Comparison of ENCODE assay signal across 19 cellular contexts in the genomic region with DNA sequence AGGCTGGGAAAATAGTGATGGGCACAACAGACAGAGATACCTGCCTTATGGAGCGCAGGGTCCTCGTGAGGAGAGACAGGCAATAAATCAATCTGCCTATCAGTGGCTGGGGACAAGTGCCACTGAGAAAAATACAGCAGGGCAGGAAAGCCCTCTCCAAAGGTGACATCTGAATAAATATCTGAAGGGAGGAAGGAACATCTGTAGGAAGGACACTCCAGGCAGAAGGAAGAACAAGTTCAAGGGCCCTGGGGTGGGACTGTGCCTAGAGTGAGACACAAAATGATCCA. TPM values are rescaled to one million over a fixed set of nuclear protein-coding genes. Genes with fewer than 3 reads are reported as not detected.
DNase-seq lines count a peak whose midpoint lies in the region; ATAC-seq and TF ChIP-seq lines count a peak whose summit lies in the region.
"Had no signal": no experiment of that assay in that cellular context is flagged by ENCODE, and none has a peak within 500 bp of the region (broad histone marks: within the 10 kb centered on the region; RNA-seq: fewer than 3 reads in every experiment).

No MANE protein-coding gene starts in this region.

- peaks cover 13% of the 10 kb centered on the region for H4K20me1 ChIP-seq in smooth muscle cell (ENCODE audit: low read depth)

- H3K36me3 ChIP-seq in endodermal cell (ENCODE audit: control insufficient read depth, insufficient read depth, low read length): peaks cover 78% of the 10 kb centered on the region
- H3K36me3 ChIP-seq in smooth muscle cell (ENCODE audit: low read depth): no peaks in the 10 kb centered on the region

- peaks cover 18% of the 10 kb centered on the region for H3K79me2 ChIP-seq in smooth muscle cell (ENCODE audit: low read depth)

- ATAC-seq in GM21367 (IDR thresholded peaks at IDR 0.05; ENCODE audit: unreplicated experiment): no peak
- ATAC-seq: Panc1 had no signal

- intact Hi-C loops in head of caudate nucleus (cut with DNase I): no loop called here

- peaks cover 12% of the 10 kb centered on the region for H3F3A ChIP-seq in smooth muscle cell (ENCODE audit: low read depth)

- no peak overlapping the region for H3K4me2 ChIP-seq in smooth muscle cell

- H3K9me3 ChIP-seq in endodermal cell (ENCODE audit: control insufficient read depth, low read length) (no peaks in the 10 kb centered on the region), smooth muscle cell (replicated peaks; ENCODE audit: low read depth) (no peaks in the 10 kb centered on the region)
- H3K9me3 ChIP-seq: Caco-2, HAP-1 had no signal

- H3K27ac Mint-ChIP-seq in endodermal cell: peak overlapping the region; percentile 55
- H3K27ac Mint-ChIP-seq: CD4-positive, alpha-beta T cell; IgD-negative memory B cell had no signal

- CTCF ChIA-PET in HEK293T (lab: Yijun Ruan, JAX): no interaction called here

- H2AFZ ChIP-seq in smooth muscle cell (ENCODE audit: low read depth): no peak overlapping the region
- H2AFZ ChIP-seq: GM23248 had no signal

- no peak overlapping the region for H3K4me3 ChIP-seq in endodermal cell (ENCODE audit: low read length)
- no peak overlapping the region for H3K4me3 ChIP-seq in smooth muscle cell
- H3K4me3 ChIP-seq: GM23248, HAP-1 had no signal

- no peaks in the 10 kb centered on the region for H3K9me3 Mint-ChIP-seq in endodermal cell
- H3K9me3 Mint-ChIP-seq: CD4-positive, alpha-beta T cell; IgD-negative memory B cell had no signal

- H3K4me1 ChIP-seq in endodermal cell (ENCODE audit: control insufficient read depth, insufficient read depth, low read length): no peaks in the 10 kb centered on the region
- peaks cover 5% of the 10 kb centered on the region for H3K4me1 ChIP-seq in smooth muscle cell (ENCODE audit: low read depth)
- H3K4me1 ChIP-seq: HAP-1 had no signal

- no peak overlapping the region for H3K4me3 Mint-ChIP-seq in endodermal cell
- H3K4me3 Mint-ChIP-seq: CD4-positive, alpha-beta T cell; IgD-negative memory B cell had no signal

- no peaks in the 10 kb centered on the region for H3K27me3 Mint-ChIP-seq in endodermal cell (ENCODE audit: insufficient read depth)
- H3K27me3 Mint-ChIP-seq: CD4-positive, alpha-beta T cell; IgD-negative memory B cell had no signal

- no peak for TF ChIP-seq CTCF in endodermal cell (conservative IDR thresholded peaks at IDR 0.05)
- no peak for TF ChIP-seq CTCF in smooth muscle cell (IDR thresholded peaks at IDR 0.05; ENCODE audit: borderline replicate concordance, insufficient read depth, poor library complexity, severe bottlenecking)

- POLR2A ChIA-PET in HEK293T (lab: Yijun Ruan, JAX): no interaction called here

- no peak overlapping the region for H3K9ac ChIP-seq in endodermal cell (ENCODE audit: extremely low read depth, low read length, poor library complexity, severe bottlenecking)
- no peak overlapping the region for H3K9ac ChIP-seq in smooth muscle cell (ENCODE audit: low read depth)
- H3K9ac ChIP-seq: GM23248 had no signal

- DNase-seq in HEK293T (ENCODE audit: extremely low spot score) (no peak), endodermal cell (no peak), smooth muscle cell (lab: John Stamatoyannopoulos, UW; ENCODE audit: unreplicated experiment) (no peak), head of caudate nucleus (no peak)
- DNase-seq in stimulated activated CD4-positive, alpha-beta T cell treated with anti-CD3 and anti-CD28 coated beads, Interleukin-2, amount 100 ng/mL, for 48 hours: no peak
- DNase-seq: Caco-2; CD4-positive, alpha-beta T cell; GM23248; MM.1S; NCI-H1092; NCI-H146; NCI-H2029 treated with DMSO at 0.1 percent for 48 hours; NCI-H2171; NCI-H526 had no signal

- H3K27ac ChIP-seq in angular gyrus (ENCODE audit: low read depth, low read length): peak overlapping the region; percentile 29
- no peak overlapping the region for H3K27ac ChIP-seq in endodermal cell (ENCODE audit: low read depth, low read length)
- peak overlapping the region; percentile 16 for H3K27ac ChIP-seq in smooth muscle cell (ENCODE audit: low read depth)
- H3K27ac ChIP-seq: GM23248 had no signal

- 95 to 96% methylated on average over 2 of the region's 2 CpGs for WGBS in endodermal cell (ENCODE audit: insufficient coverage in 1 of 2, insufficient read length in 1 of 2), 2 experiments
- 80% methylated on average over 2 of the region's 2 CpGs for WGBS in smooth muscle cell (ENCODE audit: low lambda C conversion rate)

- H3K27me3 ChIP-seq in endodermal cell (ENCODE audit: control insufficient read depth, insufficient read depth, low read length, poor library complexity, severe bottlenecking): no peaks in the 10 kb centered on the region
- no peaks in the 10 kb centered on the region for H3K27me3 ChIP-seq in smooth muscle cell (ENCODE audit: low read depth)

- H3K36me3 Mint-ChIP-seq in endodermal cell (ENCODE audit: low read depth): peaks cover 52% of the 10 kb centered on the region

- no peaks in the 10 kb centered on the region for H3K4me1 Mint-ChIP-seq in endodermal cell

TF ChIP-seq in HEK293T, 16 proteins besides CTCF, POLR2A, EP300 and RAD21:
- no peak for TF ChIP-seq FOXM1 (IDR thresholded peaks at IDR 0.05; ENCODE audit: borderline replicate concordance)
- TF ChIP-seq TARDBP (IDR thresholded peaks at IDR 0.05): no peak
- TF ChIP-seq NFRKB (IDR thresholded peaks at IDR 0.05): no peak
- no peak for TF ChIP-seq L3MBTL2 (conservative IDR thresholded peaks at IDR 0.05)
- TF ChIP-seq, protein P1, sequence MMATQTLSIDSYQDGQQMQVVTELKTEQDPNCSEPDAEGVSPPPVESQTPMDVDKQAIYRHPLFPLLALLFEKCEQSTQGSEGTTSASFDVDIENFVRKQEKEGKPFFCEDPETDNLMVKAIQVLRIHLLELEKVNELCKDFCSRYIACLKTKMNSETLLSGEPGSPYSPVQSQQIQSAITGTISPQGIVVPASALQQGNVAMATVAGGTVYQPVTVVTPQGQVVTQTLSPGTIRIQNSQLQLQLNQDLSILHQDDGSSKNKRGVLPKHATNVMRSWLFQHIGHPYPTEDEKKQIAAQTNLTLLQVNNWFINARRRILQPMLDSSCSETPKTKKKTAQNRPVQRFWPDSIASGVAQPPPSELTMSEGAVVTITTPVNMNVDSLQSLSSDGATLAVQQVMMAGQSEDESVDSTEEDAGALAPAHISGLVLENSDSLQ (IDR thresholded peaks at IDR 0.05): peak; percentile 33; the same call in 1 of the 2 replicates
- TF ChIP-seq FOXK2 (IDR thresholded peaks at IDR 0.05): no peak
- no peak for TF ChIP-seq SUZ12 (IDR thresholded peaks at IDR 0.05)
- no peak for TF ChIP-seq HDGF (IDR thresholded peaks at IDR 0.05; ENCODE audit: borderline replicate concordance)
TF ChIP-seq in HEK293T: peak in this region for 1.

RNA-seq across cellular contexts. Expression of gene SLC25A51, which starts 53.7 kb away (rescaled TPM):
- total RNA-seq in endodermal cell: 10 to 100 TPM; 15.8 to 17.2 TPM
- 15.8 TPM for polyA plus RNA-seq in endodermal cell (2013, experiment 1 of 2)
- 16.7 TPM for polyA plus RNA-seq in endodermal cell (2013, experiment 2 of 2)
- 32.0 and 42.9 TPM in 2 replicates for total RNA-seq in smooth muscle cell
- 6.5 and 13.0 TPM in 2 replicates for polyA plus RNA-seq in smooth muscle cell
